Comparison of ENCODE assay signal across 27 cellular contexts in the genomic region with DNA sequence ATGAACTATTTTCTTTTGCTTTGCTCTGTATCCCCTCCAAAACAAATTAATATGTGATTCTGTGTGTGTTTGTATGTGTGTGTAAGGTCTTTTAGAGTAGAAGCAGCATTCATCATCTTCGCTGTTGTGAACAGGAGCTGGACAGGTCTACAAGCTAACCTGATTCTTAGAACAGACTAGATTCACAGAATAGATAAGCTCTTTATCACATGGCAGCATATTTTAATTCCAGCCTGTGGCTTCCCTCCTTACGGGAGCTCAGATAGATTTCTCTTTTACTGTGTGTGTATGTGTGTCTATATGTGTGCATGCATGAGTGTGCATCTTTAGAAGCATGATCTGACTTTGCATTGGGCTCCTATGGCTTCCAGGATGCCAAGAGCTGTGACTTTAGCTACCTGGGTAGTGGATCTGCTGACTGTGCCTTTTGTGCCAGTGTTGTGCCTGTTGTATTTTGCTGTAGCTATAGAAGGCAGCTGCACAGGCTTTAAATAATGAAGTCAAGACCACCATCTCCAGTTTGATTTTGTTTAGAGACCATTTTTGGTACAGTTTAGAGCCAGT.
"Had no signal": no experiment of that assay in that cellular context is flagged by ENCODE, and none has a peak within 500 bp of the region (broad histone marks: within the 10 kb centered on the region; RNA-seq: fewer than 3 reads in every experiment).

No MANE protein-coding gene starts in this region.

- H3K4me1 Mint-ChIP-seq: activated T-helper 17 cell treated with anti-CD3 and anti-CD28 coated beads, Interleukin-2, amount 50 U/mL, for 72 hours; stimulated activated effector memory CD8-positive, alpha-beta T cell treated with anti-CD3 and anti-CD28 coated beads, Interleukin-12 subunit alpha, Interleukin-12 subunit beta, amount 100 ng/mL, for 72 hours had no signal

- H3K36me3 ChIP-seq: adrenal gland, ascending aorta, pancreas, tibial nerve, uterus, WERI-Rb-1 had no signal

- DNase-seq: activated CD4-positive, alpha-beta T cell treated with anti-CD3 and anti-CD28 coated beads for 1 hour; activated CD8-positive, alpha-beta memory T cell treated with anti-CD3 and anti-CD28 coated beads for 24 hours; activated CD8-positive, alpha-beta memory T cell treated with anti-CD3 and anti-CD28 coated beads, Interleukin-2, amount 50 U/mL, for 4 hours; activated naive CD4-positive, alpha-beta T cell; activated T-cell treated with anti-CD3 and anti-CD28 coated beads, Interleukin-2, amount 50 U/mL, for 24 hours; adrenal gland; central memory CD4-positive, alpha-beta T cell; dermis blood vessel endothelial cell; effector memory CD4-positive, alpha-beta T cell; foreskin melanocyte; kidney; naive thymus-derived CD8-positive, alpha-beta T cell; pancreas; right cardiac atrium; stimulated activated CD4-positive, alpha-beta T cell treated with anti-CD3 and anti-CD28 coated beads, Interleukin-2, amount 100 ng/mL, for 24 hours; stimulated activated naive CD8-positive, alpha-beta T cell treated with anti-CD3 and anti-CD28 coated beads, Interleukin-15, amount 100 ng/mL, for 72 hours; T-helper 17 cell; uterus; WERI-Rb-1 had no signal

- ATAC-seq: activated T-helper 17 cell treated with anti-CD3 and anti-CD28 coated beads, Interleukin-2, amount 50 U/mL, for 72 hours; esophagus mucosa; left lobe of liver; naive thymus-derived CD8-positive, alpha-beta T cell; right cardiac atrium; stimulated activated effector memory CD8-positive, alpha-beta T cell treated with anti-CD3 and anti-CD28 coated beads, Interleukin-12 subunit alpha, Interleukin-12 subunit beta, amount 100 ng/mL, for 72 hours; stimulated activated naive CD8-positive, alpha-beta T cell treated with anti-CD3 and anti-CD28 coated beads, Interleukin-15, amount 100 ng/mL, for 72 hours; T-helper 17 cell had no signal

- H3K9me3 Mint-ChIP-seq: activated T-cell treated with anti-CD3 and anti-CD28 coated beads, Interleukin-2, amount 50 U/mL, for 24 hours; activated T-helper 17 cell treated with anti-CD3 and anti-CD28 coated beads, Interleukin-2, amount 50 U/mL, for 72 hours; naive thymus-derived CD8-positive, alpha-beta T cell; stimulated activated effector memory CD8-positive, alpha-beta T cell treated with anti-CD3 and anti-CD28 coated beads, Interleukin-12 subunit alpha, Interleukin-12 subunit beta, amount 100 ng/mL, for 72 hours; stimulated activated naive CD8-positive, alpha-beta T cell treated with anti-CD3 and anti-CD28 coated beads, Interleukin-15, amount 100 ng/mL, for 72 hours had no signal

- H3K4me3 ChIP-seq: adrenal gland, ascending aorta, lung, pancreas, tibial nerve, uterus had no signal

- H3K4me1 ChIP-seq: uterus had no signal

- H3K27me3 ChIP-seq: adrenal gland, ascending aorta, pancreas, tibial nerve, uterus had no signal

- H3K27ac Mint-ChIP-seq: activated naive CD8-positive, alpha-beta T cell; activated T-cell treated with anti-CD3 and anti-CD28 coated beads, Interleukin-2, amount 50 U/mL, for 24 hours; activated T-helper 17 cell treated with anti-CD3 and anti-CD28 coated beads, Interleukin-2, amount 50 U/mL, for 72 hours; naive thymus-derived CD8-positive, alpha-beta T cell; stimulated activated effector memory CD8-positive, alpha-beta T cell treated with anti-CD3 and anti-CD28 coated beads, Interleukin-12 subunit alpha, Interleukin-12 subunit beta, amount 100 ng/mL, for 72 hours; stimulated activated naive CD8-positive, alpha-beta T cell treated with anti-CD3 and anti-CD28 coated beads, Interleukin-15, amount 100 ng/mL, for 72 hours; T-helper 17 cell had no signal

- H3K36me3 Mint-ChIP-seq: activated naive CD8-positive, alpha-beta T cell; naive thymus-derived CD8-positive, alpha-beta T cell; stimulated activated effector memory CD8-positive, alpha-beta T cell treated with anti-CD3 and anti-CD28 coated beads, Interleukin-12 subunit alpha, Interleukin-12 subunit beta, amount 100 ng/mL, for 72 hours had no signal

- H3K9me3 ChIP-seq: adrenal gland, ascending aorta, pancreas, tibial nerve, uterus had no signal

- H3K4me3 Mint-ChIP-seq: activated naive CD8-positive, alpha-beta T cell; activated T-cell treated with anti-CD3 and anti-CD28 coated beads, Interleukin-2, amount 50 U/mL, for 24 hours; activated T-helper 17 cell treated with anti-CD3 and anti-CD28 coated beads, Interleukin-2, amount 50 U/mL, for 72 hours; naive thymus-derived CD8-positive, alpha-beta T cell; stimulated activated effector memory CD8-positive, alpha-beta T cell treated with anti-CD3 and anti-CD28 coated beads, Interleukin-12 subunit alpha, Interleukin-12 subunit beta, amount 100 ng/mL, for 72 hours; stimulated activated naive CD8-positive, alpha-beta T cell treated with anti-CD3 and anti-CD28 coated beads, Interleukin-15, amount 100 ng/mL, for 72 hours; T-helper 17 cell had no signal

- H3K27ac ChIP-seq: adrenal gland, ascending aorta, pancreas, tibial nerve, uterus, WERI-Rb-1 had no signal
